ENCODE assay signal across 9 cellular contexts in genomic region chr21:45138199-45139002, GRCh38.
DNase-seq lines count a peak whose midpoint lies in the region; ATAC-seq and TF ChIP-seq lines count a peak whose summit lies in the region.
"Had no signal": no experiment of that assay in that cellular context is flagged by ENCODE, and none has a peak within 500 bp of the region (broad histone marks: within the 10 kb centered on the region; RNA-seq: fewer than 3 reads in every experiment).

No MANE protein-coding gene starts in this region.

- peaks cover 49% of the 10 kb centered on the region for H3K4me1 ChIP-seq in SJSA1 (replicated peaks)

- DNase-seq in COLO829 (ENCODE audit: low spot score) (peak; percentile 74), HS-27A (ENCODE audit: low read depth) (peak; percentile 24), SJSA1 (ENCODE audit: low read depth in 1 of 2, low spot score in 2 of 2) (peak; percentile 43 to 70), glutamatergic neuron (peak; percentile 87), retina (peak; percentile 65), mesenteric fat pad (ENCODE audit: low spot score) (no peak)
- DNase-seq in activated effector memory CD4-positive, alpha-beta T cell treated with anti-CD3 and anti-CD28 coated beads, Interleukin-2, amount 50 U/mL, for 16 hours = peak; percentile 89

- no peaks in the 10 kb centered on the region for H3K9me3 ChIP-seq in SJSA1 (replicated peaks)

- H3K27me3 ChIP-seq in SJSA1 (replicated peaks) = no peaks in the 10 kb centered on the region

- no peak overlapping the region for H3K27ac Mint-ChIP-seq in glutamatergic neuron (ENCODE audit: unreplicated experiment)

- no peak overlapping the region for H3K4me3 ChIP-seq in SJSA1

- no peaks in the 10 kb centered on the region for H3K36me3 Mint-ChIP-seq in glutamatergic neuron (ENCODE audit: unreplicated experiment)

- TF ChIP-seq CTCF in glutamatergic neuron (IDR thresholded peaks at IDR 0.05; ENCODE audit: partially characterized antibody, unreplicated experiment) = peak; percentile 93

- no peaks in the 10 kb centered on the region for H3K27me3 Mint-ChIP-seq in glutamatergic neuron (ENCODE audit: unreplicated experiment)

- H3K4me1 Mint-ChIP-seq in glutamatergic neuron (ENCODE audit: low read depth, unreplicated experiment) = peaks cover 24% of the 10 kb centered on the region

- H3K4me3 Mint-ChIP-seq in glutamatergic neuron (ENCODE audit: unreplicated experiment) = no peak overlapping the region
- H3K4me3 Mint-ChIP-seq: T-helper 1 cell treated with Interleukin-12 subunit alpha and Interleukin-12 subunit beta and Interleukin-4 antibody, amounts not matched to agents 30 μg/mL and 1 μg/mL, for 36 hours had no signal

- H3K27ac ChIP-seq in SJSA1 = no peak overlapping the region

- no peak for ATAC-seq in HG02623 (IDR thresholded peaks at IDR 0.05; ENCODE audit: unreplicated experiment)

- H3K9me3 Mint-ChIP-seq in glutamatergic neuron (ENCODE audit: unreplicated experiment) = peaks cover 1% of the 10 kb centered on the region
- H3K9me3 Mint-ChIP-seq: T-helper 1 cell treated with Interleukin-12 subunit alpha and Interleukin-12 subunit beta and Interleukin-4 antibody, amounts not matched to agents 30 μg/mL and 1 μg/mL, for 36 hours had no signal

- no peaks in the 10 kb centered on the region for H3K36me3 ChIP-seq in SJSA1
